ENCODE assay signal across 9 cellular contexts in genomic region chr14:29521526-29522137, GRCh38.
DNase-seq lines count a peak whose midpoint lies in the region; ATAC-seq and TF ChIP-seq lines count a peak whose summit lies in the region.
"Had no signal": no experiment of that assay in that cellular context is flagged by ENCODE, and none has a peak within 500 bp of the region (broad histone marks: within the 10 kb centered on the region; RNA-seq: fewer than 3 reads in every experiment).

No MANE protein-coding gene starts in this region.

- H3K9me3 Mint-ChIP-seq in HFFc6 = peaks cover 4% of the 10 kb centered on the region; the same call in 1 of the 2 replicates

- H3K27me3 ChIP-seq in NT2/D1 (ENCODE audit: insufficient read depth, insufficient read length) (no peaks in the 10 kb centered on the region), Peyer's patch (no peaks in the 10 kb centered on the region)
- H3K27me3 ChIP-seq: upper lobe of left lung had no signal

- no peak overlapping the region for H3K27ac ChIP-seq in C4-2B
- H3K27ac ChIP-seq in Peyer's patch = no peak overlapping the region
- H3K27ac ChIP-seq: upper lobe of left lung had no signal

- no peak overlapping the region for H3K9ac ChIP-seq in NT2/D1 (ENCODE audit: insufficient read length, low read depth)

- no peaks in the 10 kb centered on the region for H3K27me3 Mint-ChIP-seq in HFFc6 (ENCODE audit: insufficient read depth)

- H3K9me3 ChIP-seq in NT2/D1 (ENCODE audit: insufficient read depth, low read length) = no peaks in the 10 kb centered on the region; the same call in 1 of the 2 replicates
- H3K9me3 ChIP-seq in Peyer's patch = no peaks in the 10 kb centered on the region

- no peak overlapping the region for H3K4me3 Mint-ChIP-seq in HFFc6

- H3K4me3 ChIP-seq in NT2/D1 (ENCODE audit: insufficient read length, low read depth) (no peak overlapping the region), fibroblast of the aortic adventitia (ENCODE audit: low read depth, low read length) (no peak overlapping the region), Peyer's patch (no peak overlapping the region)
- H3K4me3 ChIP-seq: upper lobe of left lung had no signal

- DNase-seq in HFFc6 = peak; percentile 2
- DNase-seq in NT2/D1 (ENCODE audit: low read depth, low spot score) = peak; percentile 20
- DNase-seq in fibroblast of the aortic adventitia (ENCODE audit: low read depth) = peak; percentile 7
- no peak for DNase-seq in Peyer's patch
- DNase-seq in central memory CD4-positive, alpha-beta T cell = no peak
- DNase-seq in inferior parietal cortex (ENCODE audit: extremely low spot score) = no peak
- DNase-seq: upper lobe of left lung had no signal

- no peak for ATAC-seq in GM21360 (IDR thresholded peaks at IDR 0.05; ENCODE audit: unreplicated experiment)

- no peaks in the 10 kb centered on the region for H3K4me1 ChIP-seq in NT2/D1 (ENCODE audit: insufficient read depth, insufficient read length)
- no peaks in the 10 kb centered on the region for H3K4me1 ChIP-seq in Peyer's patch
- H3K4me1 ChIP-seq: upper lobe of left lung had no signal

- H3K4me1 Mint-ChIP-seq in HFFc6 (ENCODE audit: low read depth) = no peaks in the 10 kb centered on the region

- TF ChIP-seq CTCF in C4-2B (conservative IDR thresholded peaks at IDR 0.05) (peak; percentile 79), HFFc6 (IDR thresholded peaks at IDR 0.05) (peak; percentile 74), fibroblast of the aortic adventitia (IDR thresholded peaks at IDR 0.05; ENCODE audit: insufficient read depth, low read length) (peak; percentile 42), Peyer's patch (IDR thresholded peaks at IDR 0.05) (peak in 3 of 6 experiments; percentile 33 to 52 (median 42))

- no peak overlapping the region for H3K27ac Mint-ChIP-seq in HFFc6

- no peak for TF ChIP-seq POLR2A in Peyer's patch (IDR thresholded peaks at IDR 0.05)

- H3K36me3 ChIP-seq in NT2/D1 (ENCODE audit: insufficient read depth, insufficient read length, low read length) (no peaks in the 10 kb centered on the region), Peyer's patch (no peaks in the 10 kb centered on the region)
- H3K36me3 ChIP-seq: upper lobe of left lung had no signal

- peaks cover 6% of the 10 kb centered on the region for H3K36me3 Mint-ChIP-seq in HFFc6 (ENCODE audit: low read depth)

Comparison
In these comparisons a context has a peak if more than half of its experiments do, and no peak if none do; other contexts are left out.
1. DNase-seq: peak in HFFc6 (single experiment), NT2/D1 (single experiment) and fibroblast of the aortic adventitia (single experiment); none in Peyer's patch (0 of 3), central memory CD4-positive, alpha-beta T cell (single experiment) and inferior parietal cortex (single experiment).